18 cellular contexts compared by ENCODE assay signal in the genomic region with DNA sequence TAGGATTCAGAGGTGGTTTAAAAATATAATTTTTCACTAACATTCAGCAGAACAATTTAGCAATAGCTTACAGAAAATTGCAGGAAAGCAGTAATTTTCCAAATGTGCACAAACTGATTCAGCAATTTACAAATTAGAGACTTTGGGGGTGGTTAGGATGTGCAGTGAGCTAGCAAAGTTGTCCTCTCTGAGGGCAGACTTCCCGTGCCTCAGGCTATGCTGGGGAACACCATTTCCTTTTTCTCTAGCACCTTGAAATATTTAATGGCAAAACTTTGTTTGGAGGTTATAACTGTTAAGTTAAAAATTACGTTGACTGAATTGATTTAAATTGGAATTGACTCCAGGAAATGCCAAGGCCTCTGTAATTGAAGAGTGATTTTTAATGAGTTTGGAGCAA.
A peak's percentile ranks its signal among the peaks of the same experiment; 100 is the strongest.
DNase-seq lines count a peak whose midpoint lies in the region; ATAC-seq and TF ChIP-seq lines count a peak whose summit lies in the region.
"Had no signal": no experiment of that assay in that cellular context is flagged by ENCODE, and none has a peak within 500 bp of the region (broad histone marks: within the 10 kb centered on the region; RNA-seq: fewer than 3 reads in every experiment).

No MANE protein-coding gene starts in this region.

- peak overlapping the region; percentile 40; the same call in 1 of the 2 replicates for H2AFZ ChIP-seq in GM23338
- H2AFZ ChIP-seq in mesenchymal stem cell (ENCODE audit: low read depth, low read length) = no peak overlapping the region

- H3K4ac ChIP-seq in mesenchymal stem cell (ENCODE audit: low read depth in 1 of 2, low read length in 2 of 2) = no peak overlapping the region

- H2BK12ac ChIP-seq in mesenchymal stem cell (ENCODE audit: low read length in 2 of 2) = no peak overlapping the region

- H3K27ac ChIP-seq in GM23338 (ENCODE audit: low read depth) (no peak overlapping the region), esophagus squamous epithelium (no peak overlapping the region), mesenchymal stem cell (ENCODE audit: low read length, poor library complexity, severe bottlenecking) (no peak overlapping the region), stomach (no peak overlapping the region)
- H3K27ac ChIP-seq: BLaER1 had no signal

- H3K27me3 ChIP-seq in GM23338 (ENCODE audit: insufficient read depth) (no peaks in the 10 kb centered on the region), esophagus squamous epithelium (no peaks in the 10 kb centered on the region), mesenchymal stem cell (ENCODE audit: control insufficient read depth in 1 of 2, insufficient read depth in 1 of 2, low read length in 2 of 2) (no peaks in the 10 kb centered on the region), stomach (no peaks in the 10 kb centered on the region)
- H3K27me3 ChIP-seq: BLaER1 had no signal

- H3K36me3 Mint-ChIP-seq in GM23338 (ENCODE audit: low read depth) = peaks cover 2% of the 10 kb centered on the region; the same call in 2 of the 3 replicates
- no peaks in the 10 kb centered on the region for H3K36me3 Mint-ChIP-seq in osteocyte (ENCODE audit: unreplicated experiment)
- H3K36me3 Mint-ChIP-seq: CD14-positive monocyte; CD8-positive, alpha-beta T cell had no signal

- no peak for ATAC-seq in GM23338
- ATAC-seq: CD8-positive, alpha-beta T cell had no signal

- WGBS in esophagus squamous epithelium, 2 donors = 58 to 61% methylated on average over 2 of the region's 2 CpGs
- 84% methylated on average over 2 of the region's 2 CpGs for WGBS in mesenchymal stem cell
- 67 to 75% (median 69%) methylated on average over 2 of the region's 2 CpGs for WGBS in stomach, 5 donors

- H3K23ac ChIP-seq in mesenchymal stem cell (ENCODE audit: low read length in 2 of 2) = no peak overlapping the region

- intact Hi-C loops in esophagus squamous epithelium (cut with DNase I) = no loop called here
- intact Hi-C loops in stomach (cut with DNase I; ENCODE audit: low total_unique reads) = no loop called here

- H3K4me3 Mint-ChIP-seq in GM23338 (no peak overlapping the region), osteocyte (ENCODE audit: unreplicated experiment) (no peak overlapping the region)
- H3K4me3 Mint-ChIP-seq: CD14-positive monocyte; CD8-positive, alpha-beta T cell; H9 had no signal

- H3K9me3 ChIP-seq in esophagus squamous epithelium (no peaks in the 10 kb centered on the region), mesenchymal stem cell (ENCODE audit: control insufficient read depth, low read length) (no peaks in the 10 kb centered on the region), stomach (no peaks in the 10 kb centered on the region)
- H3K9me3 ChIP-seq: BLaER1 had no signal

- TF ChIP-seq EP300 in stomach (IDR thresholded peaks at IDR 0.05) = no peak

- H3K4me2 ChIP-seq in GM23338 (no peak overlapping the region), mesenchymal stem cell (ENCODE audit: low read length, poor library complexity, severe bottlenecking) (no peak overlapping the region)
- H3K4me2 ChIP-seq: BLaER1 had no signal

- H3K27me3 Mint-ChIP-seq in GM23338 (ENCODE audit: insufficient read depth, low read depth, poor library complexity) = peaks cover 2% of the 10 kb centered on the region
- no peaks in the 10 kb centered on the region for H3K27me3 Mint-ChIP-seq in osteocyte (ENCODE audit: unreplicated experiment)

- no peaks in the 10 kb centered on the region for H3K79me1 ChIP-seq in mesenchymal stem cell (replicated peaks; ENCODE audit: low read length, poor library complexity, severe bottlenecking)

- H3K14ac ChIP-seq in mesenchymal stem cell (ENCODE audit: low read length in 2 of 2) = no peak overlapping the region

- no peak overlapping the region for H3K9ac ChIP-seq in mesenchymal stem cell (ENCODE audit: low read length)
- H3K9ac ChIP-seq: BLaER1 had no signal

- TF ChIP-seq POLR2A in esophagus squamous epithelium (IDR thresholded peaks at IDR 0.05) (no peak), stomach (IDR thresholded peaks at IDR 0.05) (no peak)

- H3K4me3 ChIP-seq in GM23338 (no peak overlapping the region), esophagus squamous epithelium (no peak overlapping the region), mesenchymal stem cell (ENCODE audit: insufficient read depth in 1 of 2, low read depth in 1 of 2, low read length in 2 of 2) (no peak overlapping the region), stomach (no peak overlapping the region)
- H3K4me3 ChIP-seq: BLaER1 had no signal

- no peak overlapping the region for H2BK15ac ChIP-seq in mesenchymal stem cell (ENCODE audit: low read depth, poor library complexity, severe bottlenecking)

- H3K4me1 Mint-ChIP-seq in GM23338 = peaks cover 13% of the 10 kb centered on the region
- H3K4me1 Mint-ChIP-seq in osteocyte (ENCODE audit: unreplicated experiment) = peaks cover 42% of the 10 kb centered on the region
- H3K4me1 Mint-ChIP-seq: CD14-positive monocyte had no signal

- H2BK5ac ChIP-seq in mesenchymal stem cell (ENCODE audit: low read depth, low read length, poor library complexity, severe bottlenecking) = no peak overlapping the region

- H3K79me2 ChIP-seq in GM23338 (replicated peaks; ENCODE audit: insufficient read depth) = no peaks in the 10 kb centered on the region

- H2AK5ac ChIP-seq in mesenchymal stem cell (ENCODE audit: low read length, severe bottlenecking) = no peak overlapping the region

- no peak overlapping the region for H4K91ac ChIP-seq in mesenchymal stem cell (ENCODE audit: low read length)

- peak; percentile 55 for DNase-seq in EH (ENCODE audit: low read depth)
- no peak for DNase-seq in GM23338 (ENCODE audit: low spot score)
- peak; percentile 29 for DNase-seq in NCI-H69 (lab: John Stamatoyannopoulos, UW)
- DNase-seq in osteocyte (ENCODE audit: extremely low spot score, unreplicated experiment) = no peak
- no peak for DNase-seq in esophagus squamous epithelium (lab: John Stamatoyannopoulos, UW)
- DNase-seq in mesenchymal stem cell = no peak
- DNase-seq in Ammon's horn (ENCODE audit: low spot score) = no peak
- no peak for DNase-seq in stomach
- DNase-seq: AML-193; CD8-positive, alpha-beta T cell; DMS 273 treated with DMSO at 0.1 percent for 48 hours; DMS53; DND-41; GDM1; H9; KG1 had no signal

- H3K9me3 Mint-ChIP-seq in GM23338 (peaks cover 3% of the 10 kb centered on the region), osteocyte (ENCODE audit: unreplicated experiment) (peaks cover 2% of the 10 kb centered on the region)
- H3K9me3 Mint-ChIP-seq: CD8-positive, alpha-beta T cell had no signal

- no peaks in the 10 kb centered on the region for H3K36me3 ChIP-seq in GM23338 (ENCODE audit: insufficient read depth)
- H3K36me3 ChIP-seq in esophagus squamous epithelium = no peaks in the 10 kb centered on the region
- no peaks in the 10 kb centered on the region for H3K36me3 ChIP-seq in mesenchymal stem cell (ENCODE audit: control insufficient read depth in 1 of 2, insufficient read depth in 2 of 2, low read depth in 1 of 2, low read length in 2 of 2)
- H3K36me3 ChIP-seq in stomach = no peaks in the 10 kb centered on the region
- H3K36me3 ChIP-seq: BLaER1 had no signal

- no peak for TF ChIP-seq CTCF in GM23338 (conservative IDR thresholded peaks at IDR 0.05; ENCODE audit: low read depth in 2 of 2)
- no peak for TF ChIP-seq CTCF in osteocyte (IDR thresholded peaks at IDR 0.05)
- no peak for TF ChIP-seq CTCF in esophagus squamous epithelium (IDR thresholded peaks at IDR 0.05)
- TF ChIP-seq CTCF in stomach (IDR thresholded peaks at IDR 0.05) = no peak

- no peak overlapping the region for H3K18ac ChIP-seq in mesenchymal stem cell (ENCODE audit: low read depth in 1 of 2, low read length in 2 of 2)

- no peak overlapping the region for H2BK120ac ChIP-seq in mesenchymal stem cell (ENCODE audit: low read depth, low read length)

- peak overlapping the region; percentile 33; the same call in 1 of the 2 replicates for H3K27ac Mint-ChIP-seq in GM23338
- peak overlapping the region; percentile 67 for H3K27ac Mint-ChIP-seq in osteocyte (ENCODE audit: unreplicated experiment)
- H3K27ac Mint-ChIP-seq: CD14-positive monocyte; CD8-positive, alpha-beta T cell; H9 had no signal

- no peaks in the 10 kb centered on the region for H3F3A ChIP-seq in GM23338 (replicated peaks; ENCODE audit: low read depth)

- H4K8ac ChIP-seq in mesenchymal stem cell (ENCODE audit: low read length) = no peak overlapping the region

- H3K4me1 ChIP-seq in GM23338 (ENCODE audit: insufficient read depth) (peaks cover 13% of the 10 kb centered on the region; the same call in 1 of the 2 replicates), esophagus squamous epithelium (no peaks in the 10 kb centered on the region), mesenchymal stem cell (ENCODE audit: control insufficient read depth, insufficient read depth, low read depth, low read length) (no peaks in the 10 kb centered on the region), stomach (no peaks in the 10 kb centered on the region)
- H3K4me1 ChIP-seq: BLaER1 had no signal

- no peaks in the 10 kb centered on the region for H4K20me1 ChIP-seq in GM23338 (replicated peaks; ENCODE audit: insufficient read depth)
- H4K20me1 ChIP-seq: BLaER1 had no signal

- peaks cover 3% of the 10 kb centered on the region; the same call in 1 of the 2 replicates for H3K9me2 ChIP-seq in GM23338 (ENCODE audit: insufficient read depth)

TF ChIP-seq in GM23338, 12 proteins besides CTCF, POLR2A, EP300 and RAD21 (continues in another document):
- TF ChIP-seq, protein P1, sequence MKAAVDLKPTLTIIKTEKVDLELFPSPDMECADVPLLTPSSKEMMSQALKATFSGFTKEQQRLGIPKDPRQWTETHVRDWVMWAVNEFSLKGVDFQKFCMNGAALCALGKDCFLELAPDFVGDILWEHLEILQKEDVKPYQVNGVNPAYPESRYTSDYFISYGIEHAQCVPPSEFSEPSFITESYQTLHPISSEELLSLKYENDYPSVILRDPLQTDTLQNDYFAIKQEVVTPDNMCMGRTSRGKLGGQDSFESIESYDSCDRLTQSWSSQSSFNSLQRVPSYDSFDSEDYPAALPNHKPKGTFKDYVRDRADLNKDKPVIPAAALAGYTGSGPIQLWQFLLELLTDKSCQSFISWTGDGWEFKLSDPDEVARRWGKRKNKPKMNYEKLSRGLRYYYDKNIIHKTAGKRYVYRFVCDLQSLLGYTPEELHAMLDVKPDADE (IDR thresholded peaks at IDR 0.05) = no peak
- TF ChIP-seq EZH2 (IDR thresholded peaks at IDR 0.05; ENCODE audit: low read depth, unreplicated experiment) = no peak

Comparison
In these comparisons a context has a peak if more than half of its experiments do, and no peak if none do; other contexts are left out.
1. DNase-seq: peak in EH (single experiment) and NCI-H69 (single experiment); none in GM23338 (single experiment), osteocyte (single experiment), esophagus squamous epithelium (single experiment), mesenchymal stem cell (single experiment), Ammon's horn (single experiment) and stomach (single experiment).